8 cellular contexts compared by ENCODE assay signal in genomic region chr5:146203872-146204192, GRCh38. TPM values are rescaled to one million over a fixed set of nuclear protein-coding genes. Genes with fewer than 3 reads are reported as not detected.
DNase-seq lines count a peak whose midpoint lies in the region; ATAC-seq and TF ChIP-seq lines count a peak whose summit lies in the region.

No MANE protein-coding gene starts in this region.

- TF ChIP-seq CTCF in PC-9 (conservative IDR thresholded peaks at IDR 0.05) (no peak), spleen (IDR thresholded peaks at IDR 0.05 in 8 of 11, conservative IDR thresholded peaks at IDR 0.05 in 3 of 11) (no peak)

- H3K27me3 ChIP-seq in PC-9 (ENCODE audit: insufficient read depth, low read depth) (no peaks in the 10 kb centered on the region), spleen (replicated peaks in 1 of 7) (no peaks in the 10 kb centered on the region)

- peaks cover 35% of the 10 kb centered on the region for H4K20me1 ChIP-seq in PC-9 (ENCODE audit: insufficient read depth)

- H3K4me3 ChIP-seq in PC-9 (peak overlapping the region; percentile 96), spleen (peak overlapping the region; percentile 46 to 93 (median 83))

- peak; percentile 48 for DNase-seq in NCI-H345 (lab: John Stamatoyannopoulos, UW)
- no peak for DNase-seq in NCI-H345 treated with DMSO at 0.1 percent for 48 hours (lab: John Stamatoyannopoulos, UW; ENCODE audit: unreplicated experiment)
- DNase-seq in PC-9 = no peak
- DNase-seq in left cardiac atrium = no peak
- no peak for DNase-seq in spleen
- DNase-seq in stimulated activated naive CD4-positive, alpha-beta T cell (lab: John Stamatoyannopoulos, UW) = no peak
- DNase-seq in GM19240 (ENCODE audit: insufficient read length, low spot score) = no peak

- peak; percentile 32 to 35 for ATAC-seq in left cardiac atrium
- ATAC-seq in GM18520 (IDR thresholded peaks at IDR 0.05; ENCODE audit: unreplicated experiment) = no peak

- POLR2A ChIA-PET in PC-9 (lab: Charles Lee; ENCODE audit: unreplicated experiment) = interaction anchor here (0.5 kb wide), 1 partner anchor 51 kb away, joined by 3 read pairs; no protein-coding TSS in a partner anchor

- intact Hi-C loops in PC-9 (cut with micrococcal nuclease; ENCODE audit: unreplicated experiment) = loop anchor here (1.0 kb wide), 3 partner anchors 13 to 243 kb away; partner anchors contain the start of genes LARS1 and TCERG1
- intact Hi-C loops in left cardiac atrium (cut with DNase I) = no loop called here
- intact Hi-C loops in spleen (cut with DNase I; ENCODE audit: low total_unique reads) = no loop called here

- H3K4me1 ChIP-seq in PC-9 (replicated peaks; ENCODE audit: insufficient read depth) (peaks cover 33% of the 10 kb centered on the region), spleen (peaks cover 15 to 59% (median 48%) of the 10 kb centered on the region in 6 donors)

- no TSS peak for BruUV-seq in PC-9 (replicated peaks; lab: Mats Ljungman, UMichigan)

- peak overlapping the region; percentile 69 for H2AFZ ChIP-seq in PC-9

- CTCF ChIA-PET in PC-9 (lab: Charles Lee) = no interaction called here

- H3K4me2 ChIP-seq in PC-9 = peak overlapping the region; percentile 78

- WGBS in spleen, 5 donors = 0 to 2% (median 1%) methylated on average over 18 to 21 of the region's 21 CpGs

- H3K27ac ChIP-seq in PC-9 (no peak overlapping the region), spleen (peak overlapping the region; percentile 55 to 92 (median 87))

- TF ChIP-seq POLR2A in spleen (IDR thresholded peaks at IDR 0.05) = no peak

- H3K9me2 ChIP-seq in PC-9 (ENCODE audit: insufficient read depth) = no peaks in the 10 kb centered on the region

- no peaks in the 10 kb centered on the region for H3K36me3 ChIP-seq in PC-9 (ENCODE audit: low read depth)
- no peaks in the 10 kb centered on the region for H3K36me3 ChIP-seq in spleen

- peaks cover 8% of the 10 kb centered on the region; the same call in 1 of the 2 replicates for H3F3A ChIP-seq in PC-9 (ENCODE audit: insufficient read depth, low read depth)

- H3K9me3 ChIP-seq in PC-9 (ENCODE audit: insufficient read depth, low read depth) = no peaks in the 10 kb centered on the region
- no peaks in the 10 kb centered on the region for H3K9me3 ChIP-seq in spleen

- H3K79me2 ChIP-seq in PC-9 (ENCODE audit: low read depth) = peaks cover 52% of the 10 kb centered on the region

RNA-seq across cellular contexts. Expression of gene RBM27, which starts 0.4 kb away (rescaled TPM):
- total RNA-seq in PC-9 (2021) = 12.0 and 25.1 TPM in 2 replicates
- total RNA-seq in left cardiac atrium = 10 to 100 TPM; 12.5 to 13.7 TPM
- 10 to 100 TPM; 16.8 to 26.4 (median 19.9) TPM for total RNA-seq in spleen
- polyA plus RNA-seq in spleen = 1 to 10 TPM; 5.5 to 7.7 (median 6.2) TPM

RNA-seq across cellular contexts. Expression of gene LARS1, which starts 21.4 kb away (rescaled TPM):
- total RNA-seq in PC-9 (2021) (111 and 146 TPM in 2 replicates), left cardiac atrium (100 to 1,000 TPM in 1 of 2 donors, 10 to 100 TPM in 1; 76.4 to 106 TPM), spleen (100 to 1,000 TPM in 2 of 7 donors, 10 to 100 TPM in 5; 55.5 to 102 (median 83.4) TPM)
- polyA plus RNA-seq in spleen = 10 to 100 TPM; 34.2 to 43.6 (median 38.2) TPM
